ENCODE assay signal across 14 cellular contexts in the genomic region with DNA sequence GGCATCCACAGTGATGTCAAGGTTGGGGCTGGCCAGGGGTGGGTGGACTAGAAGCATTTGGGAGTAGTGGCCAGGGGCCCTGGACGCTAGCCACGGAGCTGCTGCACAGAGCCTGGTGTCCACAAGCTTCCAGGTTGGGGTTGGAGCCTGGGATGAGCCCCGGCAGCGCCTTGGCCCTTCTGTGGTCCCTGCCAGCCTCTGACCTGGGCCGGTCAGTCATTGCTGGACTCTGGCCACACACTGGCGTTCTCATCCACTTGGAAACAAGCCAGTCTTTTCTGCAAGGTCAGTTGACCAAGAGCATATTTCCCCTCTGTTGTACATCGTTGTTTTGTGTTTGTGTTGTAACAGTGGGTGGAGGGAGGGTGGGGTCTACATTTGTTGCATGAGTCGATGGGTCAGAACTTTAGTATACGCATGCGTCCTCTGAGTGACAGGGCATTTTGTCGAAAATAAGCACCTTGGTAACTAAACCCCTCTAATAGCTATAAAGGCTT. TPM values are rescaled to one million over a fixed set of nuclear protein-coding genes. Genes with fewer than 3 reads are reported as not detected.
DNase-seq lines count a peak whose midpoint lies in the region; ATAC-seq and TF ChIP-seq lines count a peak whose summit lies in the region.
"Had no signal": no experiment of that assay in that cellular context is flagged by ENCODE, and none has a peak within 500 bp of the region (broad histone marks: within the 10 kb centered on the region; RNA-seq: fewer than 3 reads in every experiment).

No MANE protein-coding gene starts in this region.

- peaks cover 11% of the 10 kb centered on the region for H3K4me1 Mint-ChIP-seq in Calu3 (ENCODE audit: low read depth, unreplicated experiment)

- ATAC-seq in sciatic nerve, result peak; percentile 27
- no peak for ATAC-seq in GM21360 (IDR thresholded peaks at IDR 0.05; ENCODE audit: unreplicated experiment)
- ATAC-seq: activated CD4-positive, alpha-beta T cell treated with anti-CD3 and anti-CD28 coated beads for 36 hours had no signal

- peak overlapping the region; percentile 21 for H3K27ac ChIP-seq in VCaP
- H3K27ac ChIP-seq: pancreas, SJCRH30 had no signal

- intact Hi-C loops in Calu3 (cut with micrococcal nuclease; ENCODE audit: unreplicated experiment) (loop anchor here (5.0 kb wide), 1 partner anchor 72 kb away; no protein-coding TSS in a partner anchor), sciatic nerve (cut with DNase I) (no loop called here)

- TF ChIP-seq CTCF in Calu3 (IDR thresholded peaks at IDR 0.05; ENCODE audit: unreplicated experiment) (no peak), VCaP (conservative IDR thresholded peaks at IDR 0.05) (no peak)

- DNase-seq in Calu3 (no peak), glomerular visceral epithelial cell (ENCODE audit: extremely low spot score) (peak; percentile 40), sciatic nerve (ENCODE audit: low spot score) (no peak), iPS-NIHi11 (ENCODE audit: low spot score) (no peak), NCI-H1694 (lab: John Stamatoyannopoulos, UW) (no peak), H4 (ENCODE audit: low spot score) (no peak)
- DNase-seq: activated CD4-positive, alpha-beta T cell treated with anti-CD3 and anti-CD28 coated beads for 36 hours; activated naive CD4-positive, alpha-beta T cell treated with anti-CD3 and anti-CD28 coated beads, Interleukin-2, amount 10 ng/mL, durations not matched to agents 7 days and 5 days; effector memory CD4-positive, alpha-beta T cell; NCI-H510A treated with DMSO at 0.1 percent for 48 hours; pancreas; SJCRH30 had no signal

- TSS peak; percentile 16 for BruUV-seq in Calu3 (replicated peaks; lab: Mats Ljungman, UMichigan)

- CTCF ChIA-PET in Calu3 (lab: Charles Lee), result no interaction called here

- no peaks in the 10 kb centered on the region for H3K27me3 Mint-ChIP-seq in Calu3 (ENCODE audit: unreplicated experiment)
- H3K27me3 Mint-ChIP-seq: activated CD4-positive, alpha-beta T cell treated with anti-CD3 and anti-CD28 coated beads for 36 hours; activated naive CD4-positive, alpha-beta T cell treated with anti-CD3 and anti-CD28 coated beads, Interleukin-2, amount 10 ng/mL, durations not matched to agents 7 days and 5 days had no signal

- no peak overlapping the region for H3K4me3 Mint-ChIP-seq in Calu3 (ENCODE audit: low read depth, unreplicated experiment)
- H3K4me3 Mint-ChIP-seq: activated CD4-positive, alpha-beta T cell treated with anti-CD3 and anti-CD28 coated beads for 36 hours; activated naive CD4-positive, alpha-beta T cell treated with anti-CD3 and anti-CD28 coated beads, Interleukin-2, amount 10 ng/mL, durations not matched to agents 7 days and 5 days had no signal

- H3K36me3 Mint-ChIP-seq in Calu3 (ENCODE audit: insufficient read depth, unreplicated experiment), result peaks cover 97% of the 10 kb centered on the region

- no peak overlapping the region for H3K27ac Mint-ChIP-seq in Calu3 (ENCODE audit: unreplicated experiment)

- H3K9me3 Mint-ChIP-seq in Calu3 (ENCODE audit: low read depth, unreplicated experiment), result no peaks in the 10 kb centered on the region
- H3K9me3 Mint-ChIP-seq: activated naive CD4-positive, alpha-beta T cell treated with anti-CD3 and anti-CD28 coated beads, Interleukin-2, amount 10 ng/mL, durations not matched to agents 7 days and 5 days had no signal

RNA-seq across cellular contexts. Expression of a gene that starts 8.4 kb away (rescaled TPM):
- total RNA-seq in Calu3 (2022), result 514 and 518 TPM in 2 replicates
- 124 TPM for total RNA-seq in sciatic nerve
- total RNA-seq in H4 (2014; rRNA removed; shearing (Covaris generic)), result 694 and 771 TPM in 2 replicates

RNA-seq across cellular contexts. Expression of a gene that starts 8.8 kb away (rescaled TPM):
- total RNA-seq in Calu3 (2022) (47.4 and 53.7 TPM in 2 replicates), sciatic nerve (18.9 TPM)
- 3.3 TPM in 2 replicates for total RNA-seq in H4 (2014; rRNA removed; shearing (Covaris generic))

RNA-seq across cellular contexts. Expression of a gene that starts 12.5 kb away (rescaled TPM):
- 76.9 and 78.0 TPM in 2 replicates for total RNA-seq in Calu3 (2022)
- total RNA-seq in sciatic nerve, result 26.5 TPM
- 29.3 and 36.7 TPM in 2 replicates for total RNA-seq in H4 (2014; rRNA removed; shearing (Covaris generic))

RNA-seq across cellular contexts. Expression of a gene that starts 48.0 kb away (rescaled TPM):
- total RNA-seq in Calu3 (2022), result 87.9 and 92.6 TPM in 2 replicates
- 31.4 TPM for total RNA-seq in sciatic nerve
- 13.3 and 18.0 TPM in 2 replicates for total RNA-seq in H4 (2014; rRNA removed; shearing (Covaris generic))
